17 cellular contexts compared by ENCODE assay signal in genomic region chr7:17098515-17098914, GRCh38.
DNase-seq lines count a peak whose midpoint lies in the region; ATAC-seq and TF ChIP-seq lines count a peak whose summit lies in the region.
"Had no signal": no experiment of that assay in that cellular context is flagged by ENCODE, and none has a peak within 500 bp of the region (broad histone marks: within the 10 kb centered on the region; RNA-seq: fewer than 3 reads in every experiment).

No MANE protein-coding gene starts in this region.

- no peak overlapping the region for H3K4me3 Mint-ChIP-seq in T-helper 17 cell
- H3K4me3 Mint-ChIP-seq in effector memory CD8-positive, alpha-beta T cell, result no peak overlapping the region
- H3K4me3 Mint-ChIP-seq in CD4-positive, alpha-beta memory T cell, result no peak overlapping the region
- H3K4me3 Mint-ChIP-seq: CD14-positive monocyte had no signal

- 44% methylated on average over 1 of the region's 1 CpG for WGBS in suprapubic skin

- no peaks in the 10 kb centered on the region for H3K36me3 Mint-ChIP-seq in T-helper 17 cell (ENCODE audit: low read depth)
- H3K36me3 Mint-ChIP-seq in effector memory CD8-positive, alpha-beta T cell (ENCODE audit: insufficient read depth), result no peaks in the 10 kb centered on the region
- no peaks in the 10 kb centered on the region for H3K36me3 Mint-ChIP-seq in CD4-positive, alpha-beta memory T cell
- H3K36me3 Mint-ChIP-seq: CD14-positive monocyte, IgD-negative memory B cell had no signal

- no peaks in the 10 kb centered on the region for H3K27me3 ChIP-seq in suprapubic skin
- no peaks in the 10 kb centered on the region for H3K27me3 ChIP-seq in CD4-positive, alpha-beta memory T cell (ENCODE audit: insufficient read depth, low read length)

- POLR2A ChIA-PET in CD4-positive, alpha-beta memory T cell (lab: Charles Lee; ENCODE audit: partially characterized antibody), result no interaction called here

- DNase-seq in T-helper 17 cell (no peak), left lobe of liver (ENCODE audit: low spot score) (no peak), suprapubic skin (ENCODE audit: low spot score in 2 of 2) (no peak), sciatic nerve (ENCODE audit: low spot score) (no peak)
- no peak for DNase-seq in effector memory CD8-positive, alpha-beta T cell
- DNase-seq in CD4-positive, alpha-beta memory T cell, result no peak
- DNase-seq in activated CD4-positive, CD25-positive, alpha-beta regulatory T cell treated with anti-CD3 and anti-CD28 coated beads, Interleukin-2, amount 50 U/mL, for 72 hours, result no peak
- DNase-seq: COR-L47, DMS153, H7, NCI-H1105 treated with DMSO at 0.1 percent for 48 hours, NCI-H2029, NCI-H748 treated with DMSO at 0.1 percent for 48 hours had no signal

- no peak for TF ChIP-seq EP300 in suprapubic skin (IDR thresholded peaks at IDR 0.05)

- no peaks in the 10 kb centered on the region for H3K9me3 Mint-ChIP-seq in effector memory CD8-positive, alpha-beta T cell
- H3K9me3 Mint-ChIP-seq in CD4-positive, alpha-beta memory T cell, result peaks cover 0 to 3% (median 0%) of the 10 kb centered on the region in 8 donors
- H3K9me3 Mint-ChIP-seq: IgD-negative memory B cell had no signal

- H3K27ac ChIP-seq in suprapubic skin, result peak overlapping the region; percentile 74
- no peak overlapping the region for H3K27ac ChIP-seq in CD4-positive, alpha-beta memory T cell (ENCODE audit: low read depth, low read length)

- H3K4me1 ChIP-seq in suprapubic skin, result peaks cover 41% of the 10 kb centered on the region
- H3K4me1 ChIP-seq in CD4-positive, alpha-beta memory T cell (ENCODE audit: insufficient read depth, low read length), result no peaks in the 10 kb centered on the region

- CTCF ChIA-PET in CD4-positive, alpha-beta memory T cell (lab: Charles Lee; ENCODE audit: partially characterized antibody), result no interaction called here

- TF ChIP-seq POLR2A in suprapubic skin (IDR thresholded peaks at IDR 0.05), result no peak

- H3K4me3 ChIP-seq in suprapubic skin, result no peak overlapping the region
- H3K4me3 ChIP-seq in CD4-positive, alpha-beta memory T cell (ENCODE audit: low read length in 2 of 2), result no peak overlapping the region

- no peaks in the 10 kb centered on the region for H3K9me3 ChIP-seq in T-helper 17 cell (ENCODE audit: control insufficient read depth, low read length, poor library complexity, severe bottlenecking)
- no peaks in the 10 kb centered on the region for H3K9me3 ChIP-seq in suprapubic skin
- H3K9me3 ChIP-seq in CD4-positive, alpha-beta memory T cell (ENCODE audit: control insufficient read depth in 1 of 2, low read length in 2 of 2), result no peaks in the 10 kb centered on the region

- TF ChIP-seq CTCF in suprapubic skin (IDR thresholded peaks at IDR 0.05), result no peak

- ATAC-seq in GM18868 (IDR thresholded peaks at IDR 0.05; ENCODE audit: unreplicated experiment) (peak; percentile 12), T-helper 17 cell (no peak), left lobe of liver (peak; percentile 9), sciatic nerve (no peak)
- ATAC-seq in effector memory CD8-positive, alpha-beta T cell (replicated peaks), result no peak
- ATAC-seq: Right ventricle myocardium inferior had no signal

- intact Hi-C loops in CD4-positive, alpha-beta memory T cell (cut with micrococcal nuclease), result no loop called here
- intact Hi-C loops in sciatic nerve (cut with DNase I), result no loop called here

- H3K4me1 Mint-ChIP-seq in T-helper 17 cell, result peaks cover 6% of the 10 kb centered on the region
- no peaks in the 10 kb centered on the region for H3K4me1 Mint-ChIP-seq in effector memory CD8-positive, alpha-beta T cell (ENCODE audit: low read depth in 2 of 2)
- peaks cover 0 to 4% (median under 1%) of the 10 kb centered on the region in 4 donors for H3K4me1 Mint-ChIP-seq in CD4-positive, alpha-beta memory T cell

- no peaks in the 10 kb centered on the region for H3K27me3 Mint-ChIP-seq in T-helper 17 cell
- no peaks in the 10 kb centered on the region for H3K27me3 Mint-ChIP-seq in effector memory CD8-positive, alpha-beta T cell
- no peaks in the 10 kb centered on the region for H3K27me3 Mint-ChIP-seq in CD4-positive, alpha-beta memory T cell

- H3K27ac Mint-ChIP-seq in T-helper 17 cell, result peak overlapping the region; percentile 21
- peak overlapping the region in 1 of 2 donors; percentile 38 for H3K27ac Mint-ChIP-seq in effector memory CD8-positive, alpha-beta T cell
- no peak overlapping the region for H3K27ac Mint-ChIP-seq in CD4-positive, alpha-beta memory T cell
- H3K27ac Mint-ChIP-seq: IgD-negative memory B cell had no signal

- H3K36me3 ChIP-seq in suprapubic skin, result no peaks in the 10 kb centered on the region
- H3K36me3 ChIP-seq in CD4-positive, alpha-beta memory T cell (ENCODE audit: insufficient read depth, low read length), result no peaks in the 10 kb centered on the region

Comparison
In these comparisons a context has a peak if more than half of its experiments do, and no peak if none do; other contexts are left out.
1. ATAC-seq: peak in GM18868 (single experiment) and left lobe of liver (single experiment); none in T-helper 17 cell (single experiment), effector memory CD8-positive, alpha-beta T cell (single experiment) and sciatic nerve (single experiment).